In genomic region chr5:157612581-157612980, GRCh38 we compare ENCODE assay signal across 17 cellular contexts. TPM values are rescaled to one million over a fixed set of nuclear protein-coding genes. Genes with fewer than 3 reads are reported as not detected.
DNase-seq lines count a peak whose midpoint lies in the region; ATAC-seq and TF ChIP-seq lines count a peak whose summit lies in the region.
"Had no signal": no experiment of that assay in that cellular context is flagged by ENCODE, and none has a peak within 500 bp of the region (broad histone marks: within the 10 kb centered on the region; RNA-seq: fewer than 3 reads in every experiment).

No MANE protein-coding gene starts in this region.

- no peaks in the 10 kb centered on the region for H3K79me2 ChIP-seq in GM23248 (ENCODE audit: insufficient read depth)
- H3K79me2 ChIP-seq: parathyroid adenoma had no signal

- intact Hi-C loops in MCF 10A (cut with micrococcal nuclease) (loop anchor here (5.0 kb wide), 1 partner anchor 50 kb away; no protein-coding TSS in a partner anchor), breast epithelium (cut with DNase I; ENCODE audit: low total_unique reads) (no loop called here)

- no peak overlapping the region for H2AFZ ChIP-seq in GM23248
- H2AFZ ChIP-seq: parathyroid adenoma had no signal

- H4K20me1 ChIP-seq in GM23248 (ENCODE audit: insufficient read depth), result no peaks in the 10 kb centered on the region

- BruUV-seq in MCF 10A (replicated peaks; lab: Mats Ljungman, UMichigan), result no TSS peak

- H3K27ac Mint-ChIP-seq in MCF 10A (ENCODE audit: low read depth, unreplicated experiment), result peak overlapping the region; percentile 47
- peak overlapping the region; percentile 56 for H3K27ac Mint-ChIP-seq in stimulated activated naive B cell treated with anti-CD40 and anti-IgM and Interleukin-4, amounts not matched to agents 10 μg/mL and 1 μg/mL and 100 μg/mL, for 72 hours
- H3K27ac Mint-ChIP-seq in WTC11, result no peak overlapping the region

- H3K36me3 ChIP-seq in breast epithelium (no peaks in the 10 kb centered on the region), WERI-Rb-1 (no peaks in the 10 kb centered on the region), mesodermal cell (ENCODE audit: control insufficient read depth, insufficient read depth, low read length) (no peaks in the 10 kb centered on the region), GM23248 (ENCODE audit: low read depth) (no peaks in the 10 kb centered on the region)
- H3K36me3 ChIP-seq: thoracic aorta had no signal

- in situ Hi-C loops in GM23248 (cut with MboI), result no loop called here

- no peaks in the 10 kb centered on the region for H3K9me3 ChIP-seq in breast epithelium
- H3K9me3 ChIP-seq in WERI-Rb-1 (ENCODE audit: severe bottlenecking), result no peaks in the 10 kb centered on the region
- no peaks in the 10 kb centered on the region for H3K9me3 ChIP-seq in mesodermal cell (ENCODE audit: control insufficient read depth, low read length)
- H3K9me3 ChIP-seq in GM23248 (ENCODE audit: low read depth), result no peaks in the 10 kb centered on the region
- H3K9me3 ChIP-seq: mucosa of descending colon, thoracic aorta had no signal

- peaks cover 14% of the 10 kb centered on the region for H3K4me1 Mint-ChIP-seq in MCF 10A (ENCODE audit: insufficient read depth, unreplicated experiment)
- peaks cover 36 to 60% of the 10 kb centered on the region in 2 donors for H3K4me1 Mint-ChIP-seq in stimulated activated naive B cell treated with anti-CD40 and anti-IgM and Interleukin-4, amounts not matched to agents 10 μg/mL and 1 μg/mL and 100 μg/mL, for 72 hours
- no peaks in the 10 kb centered on the region; the same call in 1 of the 2 replicates for H3K4me1 Mint-ChIP-seq in WTC11

- TF ChIP-seq POLR2A in breast epithelium (IDR thresholded peaks at IDR 0.05), result no peak

- H3K4me2 ChIP-seq in GM23248 (ENCODE audit: unreplicated experiment), result no peak overlapping the region

- DNase-seq in MCF 10A (ENCODE audit: unreplicated experiment) (no peak), breast epithelium (ENCODE audit: low spot score in 2 of 2) (no peak), WERI-Rb-1 (no peak), GM23248 (no peak), WTC11 (ENCODE audit: low spot score) (no peak)
- DNase-seq in stimulated activated naive B cell treated with anti-CD40 and anti-IgM and Interleukin-4, amounts not matched to agents 10 μg/mL and 1 μg/mL and 100 μg/mL, for 72 hours, result no peak
- DNase-seq: activated naive CD4-positive, alpha-beta T cell treated with Interleukin-2 at 50 U/mL for 16 hours; GF-D8; left cardiac atrium; mucosa of descending colon; NCI-H1930; NCI-H510A; stimulated activated CD4-positive, alpha-beta T cell treated with anti-CD3 and anti-CD28 coated beads, Interleukin-4, amount 100 ng/mL, for 4 hours had no signal

- H3K4me3 Mint-ChIP-seq in MCF 10A (ENCODE audit: unreplicated experiment) (no peak overlapping the region), WTC11 (no peak overlapping the region)
- no peak overlapping the region for H3K4me3 Mint-ChIP-seq in stimulated activated naive B cell treated with anti-CD40 and anti-IgM and Interleukin-4, amounts not matched to agents 10 μg/mL and 1 μg/mL and 100 μg/mL, for 72 hours

- H3K27me3 Mint-ChIP-seq in MCF 10A (ENCODE audit: insufficient read depth, unreplicated experiment) (no peaks in the 10 kb centered on the region), WTC11 (ENCODE audit: low read depth) (no peaks in the 10 kb centered on the region)
- H3K27me3 Mint-ChIP-seq in stimulated activated naive B cell treated with anti-CD40 and anti-IgM and Interleukin-4, amounts not matched to agents 10 μg/mL and 1 μg/mL and 100 μg/mL, for 72 hours, result no peaks in the 10 kb centered on the region

- H3F3A ChIP-seq in GM23248 (ENCODE audit: insufficient read depth), result peaks cover 4% of the 10 kb centered on the region; the same call in 1 of the 2 replicates

- no peaks in the 10 kb centered on the region for H3K36me3 Mint-ChIP-seq in MCF 10A (ENCODE audit: insufficient read depth, unreplicated experiment)
- H3K36me3 Mint-ChIP-seq in stimulated activated naive B cell treated with anti-CD40 and anti-IgM and Interleukin-4, amounts not matched to agents 10 μg/mL and 1 μg/mL and 100 μg/mL, for 72 hours, result no peaks in the 10 kb centered on the region
- H3K36me3 Mint-ChIP-seq in WTC11, result no peaks in the 10 kb centered on the region

- no peak overlapping the region for H3K4me3 ChIP-seq in breast epithelium
- H3K4me3 ChIP-seq in WERI-Rb-1 (ENCODE audit: low read depth, low read length), result no peak overlapping the region
- H3K4me3 ChIP-seq in mesodermal cell (ENCODE audit: extremely low read depth, insufficient read depth, low read length, poor library complexity, severe bottlenecking), result no peak overlapping the region
- H3K4me3 ChIP-seq in GM23248, result no peak overlapping the region
- H3K4me3 ChIP-seq: mucosa of descending colon, thoracic aorta had no signal

- POLR2A ChIA-PET in MCF 10A (lab: Yijun Ruan, JAX), result interaction anchor here (0.6 to 0.8 kb wide), 4 partner anchors 14 to 149 kb away, joined by 3 to 5 read pairs (median 4); no protein-coding TSS in a partner anchor
- POLR2A ChIA-PET in WTC11 (lab: Charles Lee), result no interaction called here

- H3K27ac ChIP-seq in breast epithelium (no peak overlapping the region), WERI-Rb-1 (peak overlapping the region; percentile 78), mesodermal cell (ENCODE audit: low read depth, low read length, severe bottlenecking) (peak overlapping the region; percentile 77), GM23248 (no peak overlapping the region)
- H3K27ac ChIP-seq: parathyroid adenoma, thoracic aorta had no signal

- TF ChIP-seq CTCF in MCF 10A (IDR thresholded peaks at IDR 0.05; ENCODE audit: unreplicated experiment) (no peak), breast epithelium (IDR thresholded peaks at IDR 0.05) (no peak), WERI-Rb-1 (IDR thresholded peaks at IDR 0.05; ENCODE audit: low read depth, low read length) (no peak), WTC11 (IDR thresholded peaks at IDR 0.05) (no peak)

- WGBS in mesodermal cell (ENCODE audit: insufficient coverage in 2 of 2), 2 experiments, result 93 to 95% methylated on average over 5 of the region's 5 CpGs
- WGBS in GM23248 (ENCODE audit: low coverage in 1 of 2, low lambda C conversion rate in 2 of 2, missing lambda C conversion rate in 2 of 2), 2 experiments, result 80 to 83% methylated on average over 5 of the region's 5 CpGs

- H3K27me3 ChIP-seq in breast epithelium (no peaks in the 10 kb centered on the region), WERI-Rb-1 (ENCODE audit: insufficient read depth, low read depth, severe bottlenecking) (no peaks in the 10 kb centered on the region), GM23248 (replicated peaks; ENCODE audit: insufficient read depth) (no peaks in the 10 kb centered on the region)

- no peak for ATAC-seq in stimulated activated naive B cell treated with anti-CD40 and anti-IgM and Interleukin-4, amounts not matched to agents 10 μg/mL and 1 μg/mL and 100 μg/mL, for 72 hours (replicated peaks)
- ATAC-seq in WTC11 (no peak), HG03108 (IDR thresholded peaks at IDR 0.05; ENCODE audit: unreplicated experiment) (no peak)
- ATAC-seq: left cardiac atrium had no signal

- no peaks in the 10 kb centered on the region for H3K9me3 Mint-ChIP-seq in MCF 10A (ENCODE audit: unreplicated experiment)
- no peaks in the 10 kb centered on the region for H3K9me3 Mint-ChIP-seq in stimulated activated naive B cell treated with anti-CD40 and anti-IgM and Interleukin-4, amounts not matched to agents 10 μg/mL and 1 μg/mL and 100 μg/mL, for 72 hours
- 0 out of 2 replicates have a peak, but pooled peaks cover 3% of the 10 kb centered on the region for H3K9me3 Mint-ChIP-seq in WTC11

- CTCF ChIA-PET in MCF 10A (lab: Yijun Ruan, JAX), result interaction anchor here (1.4 kb wide), 1 partner anchor 16 kb away, joined by 4 read pairs; no protein-coding TSS in a partner anchor
- CTCF ChIA-PET in WTC11 (lab: Charles Lee), result interaction anchor here (0.8 kb wide), 1 partner anchor 309 kb away, joined by 3 read pairs; no protein-coding TSS in a partner anchor

- H3K9ac ChIP-seq in GM23248, result no peak overlapping the region
- H3K9ac ChIP-seq: parathyroid adenoma had no signal

- no peaks in the 10 kb centered on the region for H3K4me1 ChIP-seq in breast epithelium
- peaks cover 15% of the 10 kb centered on the region for H3K4me1 ChIP-seq in mesodermal cell (ENCODE audit: control insufficient read depth, insufficient read depth, low read length, poor library complexity, severe bottlenecking)
- H3K4me1 ChIP-seq in GM23248 (ENCODE audit: insufficient read depth), result peaks cover 5% of the 10 kb centered on the region; the same call in 1 of the 2 replicates
- H3K4me1 ChIP-seq: parathyroid adenoma had no signal

- no peaks in the 10 kb centered on the region for H3K9me2 ChIP-seq in GM23248 (ENCODE audit: insufficient read depth)

RNA-seq across cellular contexts. Expression of gene ADAM19, which starts 37.0 kb away (rescaled TPM):
- total RNA-seq in MCF 10A (2022) (0.47 and 0.96 TPM in 2 replicates), breast epithelium (1 to 10 TPM; 1.9 to 3.6 (median 3.5) TPM), WTC11 (2021) (19.2 to 28.6 TPM (median 20.7 TPM) in 3 replicates)
- polyA plus RNA-seq in mesodermal cell (2013, experiment 1 of 2), result 122 TPM
- polyA plus RNA-seq in mesodermal cell (2013, experiment 2 of 2), result 104 TPM
- total RNA-seq in GM23248 (2014; rRNA removed; shearing (Covaris generic)), result 20.5 and 21.1 TPM in 2 replicates
- polyA plus RNA-seq in GM23248 (2016; fragmentation: Nextera tagmentation; extraction: Ambion mirVana), result 18.1 and 18.8 TPM in 2 replicates

RNA-seq across cellular contexts. Expression of gene SOX30, which starts 39.7 kb away (rescaled TPM):
- 0.15 TPM in 1 of 2 replicates, not detected in the other for total RNA-seq in MCF 10A (2022)
- under 1 TPM in 1 of 3 donors, not detected in 2; 0.16 TPM for total RNA-seq in breast epithelium
- polyA plus RNA-seq in mesodermal cell (2013, experiment 1 of 2), result 0.41 TPM
- polyA plus RNA-seq in mesodermal cell (2013, experiment 2 of 2), result 0.30 TPM
- not detected in 2 replicates for total RNA-seq in GM23248 (2014; rRNA removed; shearing (Covaris generic))
- polyA plus RNA-seq in GM23248 (2016; fragmentation: Nextera tagmentation; extraction: Ambion mirVana), result 0.08 TPM in 2 replicates
- 0.41 to 0.55 TPM (median 0.46 TPM) in 3 replicates for total RNA-seq in WTC11 (2021)
- total RNA-seq: thoracic aorta had no signal

RNA-seq across cellular contexts. Expression of gene C5orf52, which starts 58.8 kb away (rescaled TPM):
- not detected in 2 replicates for total RNA-seq in MCF 10A (2022)
- not detected for total RNA-seq in breast epithelium
- polyA plus RNA-seq in mesodermal cell (2013, experiment 1 of 2), result not detected
- polyA plus RNA-seq in mesodermal cell (2013, experiment 2 of 2), result not detected
- not detected in 2 replicates for total RNA-seq in GM23248 (2014; rRNA removed; shearing (Covaris generic))
- polyA plus RNA-seq in GM23248 (2016; fragmentation: Nextera tagmentation; extraction: Ambion mirVana), result not detected in 2 replicates
- not detected in 3 replicates for total RNA-seq in WTC11 (2021)
- total RNA-seq: left cardiac atrium, thoracic aorta had no signal

Comparison
In these comparisons a context has a peak if more than half of its experiments do, and no peak if none do; other contexts are left out.
1. H3K27ac ChIP-seq: peak in WERI-Rb-1 (single experiment) and mesodermal cell (single experiment); none in breast epithelium (0 of 2) and GM23248 (single experiment).